ENCODE assay signal across 23 cellular contexts in the genomic region with DNA sequence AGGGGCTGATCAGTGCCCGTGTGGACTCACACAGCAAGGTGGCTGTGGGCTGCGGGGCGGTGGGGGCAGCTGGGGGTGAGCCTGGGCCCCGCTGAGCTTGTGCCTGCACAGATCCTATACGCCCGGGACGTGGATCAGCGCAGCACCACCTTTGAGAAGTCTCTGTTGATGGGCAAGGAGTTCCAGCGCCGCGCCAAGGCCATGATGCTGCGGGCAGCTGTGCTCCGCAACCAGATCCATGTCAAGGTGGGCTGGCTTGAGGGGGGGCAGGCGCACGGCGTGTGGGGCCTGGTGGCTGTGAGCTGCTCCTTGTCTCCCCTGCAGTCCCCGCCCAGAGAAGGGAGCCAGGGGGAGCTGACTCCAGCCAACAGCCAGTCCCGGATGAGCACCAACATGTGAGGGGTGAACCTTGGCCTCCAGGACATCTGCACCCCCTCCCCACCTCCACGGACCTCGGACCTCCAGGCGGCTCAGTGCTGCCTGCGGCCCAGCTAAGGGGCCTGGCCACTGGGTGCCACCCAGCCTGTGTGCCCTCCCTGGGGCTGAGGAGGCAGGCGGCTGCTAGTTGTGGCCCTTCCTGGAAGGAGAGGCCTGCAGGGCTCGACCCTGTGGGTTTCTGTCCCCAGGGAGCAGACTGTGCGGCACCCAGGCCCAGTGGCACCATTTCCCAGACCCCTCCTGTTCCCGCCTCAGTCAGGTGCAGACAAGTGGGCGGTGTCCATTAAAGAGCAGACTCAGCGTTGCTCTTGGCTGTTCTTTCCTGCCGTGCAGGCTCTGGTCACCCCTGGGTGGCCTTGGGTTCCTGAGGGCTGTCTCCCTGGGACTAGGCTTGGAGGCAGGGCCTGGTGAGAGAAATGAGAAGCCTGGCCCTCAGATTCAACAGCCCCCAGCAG. TPM values are rescaled to one million over a fixed set of nuclear protein-coding genes. Genes with fewer than 3 reads are reported as not detected.
DNase-seq lines count a peak whose midpoint lies in the region; TF ChIP-seq lines count a peak whose summit lies in the region.
"Had no signal": no experiment of that assay in that cellular context is flagged by ENCODE, and none has a peak within 500 bp of the region (broad histone marks: within the 10 kb centered on the region; RNA-seq: fewer than 3 reads in every experiment).

No MANE protein-coding gene starts in this region.

- TF ChIP-seq CTCF in VCaP (conservative IDR thresholded peaks at IDR 0.05) (no peak), osteoblast (IDR thresholded peaks at IDR 0.05; ENCODE audit: extremely low read depth, low read depth, low read length) (no peak)

- H3K4me1 ChIP-seq in osteoblast (ENCODE audit: insufficient read depth, low read length), result peaks cover 12% of the 10 kb centered on the region

- H3K4me2 ChIP-seq in osteoblast (ENCODE audit: insufficient read depth, low read length), result no peak overlapping the region

- H3K27ac ChIP-seq in VCaP, result peak overlapping the region; percentile 95
- H3K27ac ChIP-seq in osteoblast (ENCODE audit: low read depth, low read length), result no peak overlapping the region
- H3K27ac ChIP-seq: BLaER1 treated with 17β-estradiol and CSF1 and Interleukin-3, amounts not matched to agents 10 nM and 100 nM; brain microvascular endothelial cell; colonic mucosa; left lung; SJSA1; skin epidermis had no signal

- peaks cover 27% of the 10 kb centered on the region for H3K79me2 ChIP-seq in osteoblast (ENCODE audit: insufficient read depth, low read length)

- H3K36me3 ChIP-seq in osteoblast (ENCODE audit: insufficient read depth, low read length), result peaks cover 37% of the 10 kb centered on the region

- no peaks in the 10 kb centered on the region for H3K9me3 ChIP-seq in osteoblast (ENCODE audit: low read depth, low read length)
- H3K9me3 ChIP-seq: BLaER1 treated with 17β-estradiol and CSF1 and Interleukin-3, amounts not matched to agents 10 nM and 100 nM; colonic mucosa; left lung; SJSA1 had no signal

- H4K20me1 ChIP-seq in osteoblast (ENCODE audit: insufficient read depth, low read length), result peaks cover 7% of the 10 kb centered on the region

- DNase-seq in NCI-H146 (lab: John Stamatoyannopoulos, UW) (peak; percentile 14), NCI-H146 treated with DMSO at 0.1 percent for 48 hours (lab: John Stamatoyannopoulos, UW; ENCODE audit: unreplicated experiment) (no peak), Daoy (ENCODE audit: low read depth) (peak; percentile 11), osteoblast (ENCODE audit: insufficient read length, low spot score, missing footprints) (peak; percentile 91), NOMO-1 treated with DMSO at 0.1 percent for 48 hours (lab: John Stamatoyannopoulos, UW; ENCODE audit: unreplicated experiment) (no peak), NCI-H1436 treated with DMSO at 0.1 percent for 48 hours (lab: John Stamatoyannopoulos, UW) (no peak)
- no peak for DNase-seq in stimulated activated naive CD4-positive, alpha-beta T cell (lab: John Stamatoyannopoulos, UW)
- DNase-seq: activated CD4-positive, alpha-beta T cell treated with anti-CD3 and anti-CD28 coated beads, Interleukin-2, amount 50 U/mL, for 1 hour; activated effector memory CD4-positive, alpha-beta T cell treated with anti-CD3 and anti-CD28 coated beads, Interleukin-2, amount 50 U/mL, for 16 hours; activated naive CD8-positive, alpha-beta T cell treated with anti-CD3 and anti-CD28 coated beads, Interleukin-2, amount 50 U/mL, for 24 hours; brain microvascular endothelial cell; colonic mucosa; GOT3; Kasumi-1; NCI-H1048; NCI-H524 treated with DMSO at 0.1 percent for 48 hours; nephron progenitor cell had no signal

- H2AFZ ChIP-seq in osteoblast (ENCODE audit: low read length), result no peak overlapping the region

- no peaks in the 10 kb centered on the region for H3K27me3 ChIP-seq in osteoblast (ENCODE audit: insufficient read depth, low read length)
- H3K27me3 ChIP-seq: BLaER1 treated with 17β-estradiol and CSF1 and Interleukin-3, amounts not matched to agents 10 nM and 100 nM; brain microvascular endothelial cell; colonic mucosa; left lung; SJSA1 had no signal

- no peak overlapping the region for H3K4me3 ChIP-seq in osteoblast (ENCODE audit: insufficient read depth, low read length)
- H3K4me3 ChIP-seq: BLaER1 treated with 17β-estradiol and CSF1 and Interleukin-3, amounts not matched to agents 10 nM and 100 nM; colonic mucosa; left lung; SJSA1; skin epidermis had no signal

RNA-seq across cellular contexts. Expression of a gene that starts 5.3 kb away (rescaled TPM):
- total RNA-seq in Daoy (2014; rRNA removed; shearing (Covaris generic)), result 180 and 190 TPM in 2 replicates
- 90.2 and 93.7 TPM in 2 replicates for total RNA-seq in osteoblast

RNA-seq across cellular contexts. Expression of a gene that starts 5.4 kb away (rescaled TPM):
- total RNA-seq in Daoy (2014; rRNA removed; shearing (Covaris generic)), result 18.8 and 20.2 TPM in 2 replicates
- 46.3 and 52.7 TPM in 2 replicates for total RNA-seq in osteoblast

RNA-seq across cellular contexts. Expression of a gene that starts 8.6 kb away (rescaled TPM):
- 82.5 and 99.0 TPM in 2 replicates for total RNA-seq in Daoy (2014; rRNA removed; shearing (Covaris generic))
- 43.8 and 43.9 TPM in 2 replicates for total RNA-seq in osteoblast

RNA-seq across cellular contexts. Expression of a gene that starts 19.5 kb away (rescaled TPM):
- total RNA-seq in Daoy (2014; rRNA removed; shearing (Covaris generic)), result 57.0 and 92.7 TPM in 2 replicates
- total RNA-seq in osteoblast, result 23.9 and 31.8 TPM in 2 replicates

RNA-seq across cellular contexts. Expression of a gene that starts 25.5 kb away (rescaled TPM):
- 9.3 and 16.9 TPM in 2 replicates for total RNA-seq in Daoy (2014; rRNA removed; shearing (Covaris generic))
- total RNA-seq in osteoblast, result 0.59 and 1.8 TPM in 2 replicates
- total RNA-seq: A172 had no signal

Comparison
In these comparisons a context has a peak if more than half of its experiments do, and no peak if none do; other contexts are left out.
1. DNase-seq: peak in NCI-H146 (single experiment), Daoy (single experiment) and osteoblast (single experiment); none in NCI-H146 treated with DMSO at 0.1 percent for 48 hours (single experiment), stimulated activated naive CD4-positive, alpha-beta T cell (0 of 6), NOMO-1 treated with DMSO at 0.1 percent for 48 hours (single experiment) and NCI-H1436 treated with DMSO at 0.1 percent for 48 hours (single experiment).